In genomic region chr11:108872781-108873291, GRCh38 we compare ENCODE assay signal across 1 cellular context.
TF ChIP-seq lines count a peak whose summit lies in the region.

No MANE protein-coding gene starts in this region.

TF ChIP-seq in HEK293, 187 proteins besides CTCF, POLR2A, EP300 and RAD21 (continued from another document):
- no peak for TF ChIP-seq HOXC10 (CRISPR knock-in tag; IDR thresholded peaks at IDR 0.05)
- TF ChIP-seq PBX3 (CRISPR knock-in tag; IDR thresholded peaks at IDR 0.05), result no peak
- TF ChIP-seq GLIS2 (tag by site-specific recombination; IDR thresholded peaks at IDR 0.05), result no peak
- no peak for TF ChIP-seq ZNF354C (tag by site-specific recombination; IDR thresholded peaks at IDR 0.05; ENCODE audit: borderline replicate concordance, low read depth)
- no peak for TF ChIP-seq ZNF132 (tag by site-specific recombination; IDR thresholded peaks at IDR 0.05; ENCODE audit: borderline replicate concordance)
- TF ChIP-seq ZNF416 (tag by site-specific recombination; IDR thresholded peaks at IDR 0.05), result no peak
- no peak for TF ChIP-seq ZNF548 (tag by site-specific recombination; IDR thresholded peaks at IDR 0.05)
- peak; percentile 59 for TF ChIP-seq PRDM1 (tag by site-specific recombination; IDR thresholded peaks at IDR 0.05)
- peak; percentile 31; the same call in 1 of the 2 replicates for TF ChIP-seq IKZF3 (tag by site-specific recombination; IDR thresholded peaks at IDR 0.05)
- 0 out of 2 replicates have a peak, but pooled peaks have one; percentile 20 for TF ChIP-seq KLF10 (tag by site-specific recombination; IDR thresholded peaks at IDR 0.05)
- peak; percentile 14; the same call in 1 of the 2 replicates for TF ChIP-seq ZBTB8A (tag by site-specific recombination; IDR thresholded peaks at IDR 0.05)
- no peak for TF ChIP-seq YY2 (tag by site-specific recombination; IDR thresholded peaks at IDR 0.05)
- no peak for TF ChIP-seq ZNF473 (tag by site-specific recombination; IDR thresholded peaks at IDR 0.05)
- no peak for TF ChIP-seq ZBTB49 (tag by site-specific recombination; IDR thresholded peaks at IDR 0.05; ENCODE audit: low read depth)
- no peak for TF ChIP-seq ZNF48 (tag by site-specific recombination; IDR thresholded peaks at IDR 0.05)
- TF ChIP-seq ZNF155 (tag by site-specific recombination; IDR thresholded peaks at IDR 0.05), result no peak
- no peak for TF ChIP-seq SP7 (tag by site-specific recombination; IDR thresholded peaks at IDR 0.05)
- no peak for TF ChIP-seq ZNF596 (tag by site-specific recombination; IDR thresholded peaks at IDR 0.05)
- TF ChIP-seq ZNF239 (tag by site-specific recombination; IDR thresholded peaks at IDR 0.05), result no peak
- TF ChIP-seq ZNF341 (tag by site-specific recombination; IDR thresholded peaks at IDR 0.05; ENCODE audit: low read depth), result peak; percentile 91
- TF ChIP-seq TSHZ1 (tag by site-specific recombination; IDR thresholded peaks at IDR 0.05; ENCODE audit: borderline replicate concordance), result no peak
- no peak for TF ChIP-seq ZNF843 (tag by site-specific recombination; IDR thresholded peaks at IDR 0.05)
- TF ChIP-seq ZNF558 (tag by site-specific recombination; IDR thresholded peaks at IDR 0.05), result no peak
- TF ChIP-seq ZNF221 (tag by site-specific recombination; IDR thresholded peaks at IDR 0.05; ENCODE audit: borderline replicate concordance), result no peak
- no peak for TF ChIP-seq ZNF792 (tag by site-specific recombination; IDR thresholded peaks at IDR 0.05)
- no peak for TF ChIP-seq ZNF785 (tag by site-specific recombination; IDR thresholded peaks at IDR 0.05)
- no peak for TF ChIP-seq MYNN (tag by site-specific recombination; IDR thresholded peaks at IDR 0.05; ENCODE audit: borderline replicate concordance)
- no peak for TF ChIP-seq BCL11B (tag by site-specific recombination; IDR thresholded peaks at IDR 0.05; ENCODE audit: low read depth)
- peak; percentile 76 for TF ChIP-seq OSR2 (tag by site-specific recombination; IDR thresholded peaks at IDR 0.05)
- TF ChIP-seq HIC1 (tag by site-specific recombination; IDR thresholded peaks at IDR 0.05), result peak; percentile 21; the same call in 1 of the 2 replicates
- no peak for TF ChIP-seq KLF1 (tag by site-specific recombination; IDR thresholded peaks at IDR 0.05)
- TF ChIP-seq ZNF18 (tag by site-specific recombination; IDR thresholded peaks at IDR 0.05), result peak; percentile 59; the same call in 1 of the 2 replicates
- 0 out of 2 replicates have a peak, but pooled peaks have one; percentile 24 for TF ChIP-seq ZNF629 (tag by site-specific recombination; IDR thresholded peaks at IDR 0.05)
- no peak for TF ChIP-seq SP3 (tag by site-specific recombination; IDR thresholded peaks at IDR 0.05)
- no peak for TF ChIP-seq SCRT2 (tag by site-specific recombination; IDR thresholded peaks at IDR 0.05)
- TF ChIP-seq ZSCAN23 (tag by site-specific recombination; IDR thresholded peaks at IDR 0.05), result no peak
- TF ChIP-seq SETDB1 (IDR thresholded peaks at IDR 0.05; ENCODE audit: insufficient read length, low read length), result no peak
- TF ChIP-seq TCF7L2 (IDR thresholded peaks at IDR 0.05; ENCODE audit: borderline replicate concordance, low read depth, low read length), result no peak
- TF ChIP-seq ZNF768 (tag by site-specific recombination; IDR thresholded peaks at IDR 0.05), result no peak
- 0 out of 2 replicates have a peak, but pooled peaks have one; percentile 8 for TF ChIP-seq ZBTB1 (tag by site-specific recombination; IDR thresholded peaks at IDR 0.05)
- TF ChIP-seq ZBTB11 (tag by site-specific recombination; conservative IDR thresholded peaks at IDR 0.05; ENCODE audit: low read depth), result no peak
- no peak for TF ChIP-seq ZNF514 (tag by site-specific recombination; IDR thresholded peaks at IDR 0.05)
